Comparison of ENCODE assay signal across 1 cellular context in genomic region chr5:10832421-10832820, GRCh38.
TF ChIP-seq lines count a peak whose summit lies in the region.

No MANE protein-coding gene starts in this region.

TF ChIP-seq in HepG2, 621 proteins besides CTCF, POLR2A, EP300 and RAD21 (continued from another document):
- no peak for TF ChIP-seq KAT2B (IDR thresholded peaks at IDR 0.05; ENCODE audit: borderline replicate concordance, low read depth, low read length)
- TF ChIP-seq ERF (CRISPR knock-in tag; IDR thresholded peaks at IDR 0.05): no peak
- no peak for TF ChIP-seq MATR3 (CRISPR knock-in tag; IDR thresholded peaks at IDR 0.05)
- TF ChIP-seq ZBTB26 (CRISPR knock-in tag; IDR thresholded peaks at IDR 0.05; ENCODE audit: borderline replicate concordance): no peak
- TF ChIP-seq ZNF580 (CRISPR knock-in tag; IDR thresholded peaks at IDR 0.05; ENCODE audit: borderline replicate concordance, low read depth): no peak
- TF ChIP-seq ZNF530 (CRISPR knock-in tag; IDR thresholded peaks at IDR 0.05; ENCODE audit: low read depth): no peak
